16 cellular contexts compared by ENCODE assay signal in the genomic region with DNA sequence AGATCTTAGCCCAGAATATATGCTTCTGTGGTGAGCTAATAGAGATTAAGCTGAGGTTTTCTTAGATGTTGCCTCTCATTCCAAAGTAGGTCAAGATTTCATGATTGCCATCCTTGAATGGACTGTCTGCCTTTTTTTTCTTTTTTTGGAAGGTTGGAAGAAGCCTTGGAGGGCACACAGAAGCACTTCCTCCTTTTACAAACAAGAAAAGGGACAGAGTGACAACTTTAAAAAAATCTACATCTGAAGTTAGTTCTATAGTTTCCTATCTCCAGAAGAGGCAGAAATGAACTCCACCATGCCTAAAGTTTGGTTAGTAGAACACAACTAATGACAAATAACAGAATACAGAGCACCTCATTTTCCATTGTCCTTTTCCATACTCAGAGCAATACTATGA.
"Had no signal": no experiment of that assay in that cellular context is flagged by ENCODE, and none has a peak within 500 bp of the region (broad histone marks: within the 10 kb centered on the region; RNA-seq: fewer than 3 reads in every experiment).

No MANE protein-coding gene starts in this region.

- H3K27me3 Mint-ChIP-seq: activated naive CD4-positive, alpha-beta T cell treated with anti-CD3 and anti-CD28 coated beads, Interleukin-2, amount 10 ng/mL, durations not matched to agents 7 days and 5 days had no signal

- H3K27me3 ChIP-seq: esophagus muscularis mucosa, right atrium auricular region had no signal

- FAIRE-seq: colon, keratinocyte had no signal

- H3K4me1 Mint-ChIP-seq: activated naive CD4-positive, alpha-beta T cell treated with anti-CD3 and anti-CD28 coated beads, Interleukin-2, amount 10 ng/mL, durations not matched to agents 7 days and 5 days had no signal

- H3K36me3 Mint-ChIP-seq: activated naive CD4-positive, alpha-beta T cell treated with anti-CD3 and anti-CD28 coated beads, Interleukin-2, amount 10 ng/mL, durations not matched to agents 7 days and 5 days; naive B cell; stimulated activated naive B cell treated with anti-CD40 and anti-IgM and Interleukin-4, amounts not matched to agents 10 μg/mL and 1 μg/mL and 100 μg/mL, for 72 hours had no signal

- H3K27ac ChIP-seq: esophagus muscularis mucosa had no signal

- H3K36me3 ChIP-seq: esophagus muscularis mucosa, right atrium auricular region had no signal

- H3K9me3 ChIP-seq: esophagus muscularis mucosa, right atrium auricular region had no signal

- H3K9me3 Mint-ChIP-seq: activated naive CD4-positive, alpha-beta T cell treated with anti-CD3 and anti-CD28 coated beads, Interleukin-2, amount 10 ng/mL, durations not matched to agents 7 days and 5 days; activated T-helper 2 cell treated with anti-CD3 and anti-CD28 coated beads, Interferon-gamma antibody, Interleukin-2, Interleukin-4, amounts not matched to agents 10 μg/mL and 5 μg/mL and 100 μg/mL, durations not matched to agents 14 hours and 24 hours and 36 hours; naive B cell; stimulated activated naive B cell treated with anti-CD40 and anti-IgM and Interleukin-4, amounts not matched to agents 10 μg/mL and 1 μg/mL and 100 μg/mL, for 72 hours had no signal

- DNase-seq: activated CD4-positive, alpha-beta T cell treated with anti-CD3 and anti-CD28 coated beads for 1 hour; activated CD4-positive, alpha-beta T cell treated with anti-CD3 and anti-CD28 coated beads, Interleukin-2, amount 50 U/mL, for 4 hours; activated naive CD4-positive, alpha-beta T cell treated with anti-CD3 and anti-CD28 coated beads, Interleukin-2, amount 10 ng/mL, durations not matched to agents 7 days and 5 days; caudate nucleus; hippocampal formation; naive B cell; nucleus accumbens; stimulated activated CD4-positive, alpha-beta T cell treated with anti-CD3 and anti-CD28 coated beads, Interleukin-2, amount 100 ng/mL, for 48 hours; stimulated activated naive B cell treated with anti-CD40 and anti-IgM and Interleukin-4, amounts not matched to agents 10 μg/mL and 1 μg/mL and 100 μg/mL, for 72 hours; trophoblast cell had no signal

- H3K4me3 Mint-ChIP-seq: activated naive CD4-positive, alpha-beta T cell treated with anti-CD3 and anti-CD28 coated beads, Interleukin-2, amount 10 ng/mL, durations not matched to agents 7 days and 5 days; naive B cell; stimulated activated naive B cell treated with anti-CD40 and anti-IgM and Interleukin-4, amounts not matched to agents 10 μg/mL and 1 μg/mL and 100 μg/mL, for 72 hours had no signal

- H3K4me3 ChIP-seq: esophagus muscularis mucosa, right atrium auricular region had no signal

- H3K27ac Mint-ChIP-seq: activated naive CD4-positive, alpha-beta T cell treated with anti-CD3 and anti-CD28 coated beads, Interleukin-2, amount 10 ng/mL, durations not matched to agents 7 days and 5 days; activated T-helper 2 cell treated with anti-CD3 and anti-CD28 coated beads, Interferon-gamma antibody, Interleukin-2, Interleukin-4, amounts not matched to agents 10 μg/mL and 5 μg/mL and 100 μg/mL, durations not matched to agents 14 hours and 24 hours and 36 hours; naive B cell; stimulated activated naive B cell treated with anti-CD40 and anti-IgM and Interleukin-4, amounts not matched to agents 10 μg/mL and 1 μg/mL and 100 μg/mL, for 72 hours had no signal

- ATAC-seq: left lobe of liver; stimulated activated naive B cell treated with anti-CD40 and anti-IgM and Interleukin-4, amounts not matched to agents 10 μg/mL and 1 μg/mL and 100 μg/mL, for 72 hours had no signal
